In genomic region chr4:70979445-70980008, GRCh38 we compare ENCODE assay signal across 11 cellular contexts. TPM values are rescaled to one million over a fixed set of nuclear protein-coding genes. Genes with fewer than 3 reads are reported as not detected.
DNase-seq lines count a peak whose midpoint lies in the region; ATAC-seq, FAIRE-seq and TF ChIP-seq lines count a peak whose summit lies in the region.
"Had no signal": no experiment of that assay in that cellular context is flagged by ENCODE, and none has a peak within 500 bp of the region (broad histone marks: within the 10 kb centered on the region; RNA-seq: fewer than 3 reads in every experiment).

No MANE protein-coding gene starts in this region.

- H2AFZ ChIP-seq in astrocyte (ENCODE audit: low read depth, low read length) = no peak overlapping the region

- H3K36me3 Mint-ChIP-seq in astrocyte (ENCODE audit: low read depth, unreplicated experiment) (peaks cover 6% of the 10 kb centered on the region), glutamatergic neuron (ENCODE audit: unreplicated experiment) (no peaks in the 10 kb centered on the region)

- H3K27me3 ChIP-seq in astrocyte (ENCODE audit: insufficient read depth, low read length) = no peaks in the 10 kb centered on the region

- H4K20me1 ChIP-seq in astrocyte (ENCODE audit: insufficient read depth, low read length) = no peaks in the 10 kb centered on the region

- H3K79me2 ChIP-seq in astrocyte (ENCODE audit: insufficient read depth, low read length) = no peaks in the 10 kb centered on the region

- peaks cover 7% of the 10 kb centered on the region for H3K36me3 ChIP-seq in astrocyte (ENCODE audit: insufficient read depth, low read length)

- H3K4me2 ChIP-seq in astrocyte (ENCODE audit: low read length) = no peak overlapping the region

- H3K4me1 Mint-ChIP-seq in astrocyte (ENCODE audit: low read depth, unreplicated experiment) (no peaks in the 10 kb centered on the region), glutamatergic neuron (ENCODE audit: low read depth, unreplicated experiment) (peaks cover 4% of the 10 kb centered on the region)

- H3K27ac Mint-ChIP-seq in astrocyte (ENCODE audit: unreplicated experiment) (no peak overlapping the region), glutamatergic neuron (ENCODE audit: unreplicated experiment) (no peak overlapping the region)
- H3K27ac Mint-ChIP-seq: activated T-helper 2 cell treated with anti-CD3 and anti-CD28 coated beads, Interferon-gamma antibody, Interleukin-2, Interleukin-4, amounts not matched to agents 10 μg/mL and 5 μg/mL and 100 μg/mL, durations not matched to agents 14 hours and 24 hours and 36 hours had no signal

- H3K4me3 ChIP-seq in astrocyte (ENCODE audit: insufficient read depth, low read depth, low read length) = no peak overlapping the region

- no peaks in the 10 kb centered on the region for H3K4me1 ChIP-seq in astrocyte (ENCODE audit: insufficient read depth, low read length)

- DNase-seq in GF-D8 (lab: John Stamatoyannopoulos, UW) = peak; percentile 24
- DNase-seq in Kasumi-1 (lab: John Stamatoyannopoulos, UW) = peak; percentile 88 to 89
- DNase-seq in astrocyte (ENCODE audit: low read depth) = peak; percentile 32
- DNase-seq in hypothalamus (lab: John Stamatoyannopoulos, UW) = no peak
- DNase-seq in glutamatergic neuron = no peak
- DNase-seq in NCI-H345 (lab: John Stamatoyannopoulos, UW) = no peak
- DNase-seq: activated CD4-positive, alpha-beta T cell treated with anti-CD3 and anti-CD28 coated beads for 4 hours; NCI-H1930 had no signal

- no peak overlapping the region for H3K27ac ChIP-seq in astrocyte (ENCODE audit: low read depth, low read length)

- no peak for FAIRE-seq in astrocyte (lab: Jason Lieb, UNC)

- no peaks in the 10 kb centered on the region for H3K9me3 ChIP-seq in astrocyte (ENCODE audit: insufficient read depth, low read depth, low read length)

- peak; percentile 73 for ATAC-seq in GM21528 (IDR thresholded peaks at IDR 0.05; ENCODE audit: low FRiP score, unreplicated experiment)
- ATAC-seq in GM18498 (IDR thresholded peaks at IDR 0.05; ENCODE audit: unreplicated experiment) = no peak

- no peaks in the 10 kb centered on the region for H3K9me3 Mint-ChIP-seq in astrocyte (ENCODE audit: unreplicated experiment)
- no peaks in the 10 kb centered on the region for H3K9me3 Mint-ChIP-seq in glutamatergic neuron (ENCODE audit: unreplicated experiment)
- H3K9me3 Mint-ChIP-seq: activated T-helper 2 cell treated with anti-CD3 and anti-CD28 coated beads, Interferon-gamma antibody, Interleukin-2, Interleukin-4, amounts not matched to agents 10 μg/mL and 5 μg/mL and 100 μg/mL, durations not matched to agents 14 hours and 24 hours and 36 hours had no signal

- TF ChIP-seq CTCF in astrocyte (IDR thresholded peaks at IDR 0.05; ENCODE audit: insufficient read depth, low read depth, low read length) (no peak), glutamatergic neuron (IDR thresholded peaks at IDR 0.05; ENCODE audit: partially characterized antibody, unreplicated experiment) (no peak)

- H3K9ac ChIP-seq in astrocyte (ENCODE audit: low read length) = no peak overlapping the region

- H3K4me3 Mint-ChIP-seq in astrocyte (ENCODE audit: unreplicated experiment) = no peak overlapping the region
- H3K4me3 Mint-ChIP-seq in glutamatergic neuron (ENCODE audit: unreplicated experiment) = no peak overlapping the region

- H3K27me3 Mint-ChIP-seq in astrocyte (ENCODE audit: low read depth, unreplicated experiment) (no peaks in the 10 kb centered on the region), glutamatergic neuron (ENCODE audit: unreplicated experiment) (no peaks in the 10 kb centered on the region)

RNA-seq across cellular contexts. Expression of gene DCK, which starts 13.9 kb away (rescaled TPM):
- total RNA-seq in astrocyte (7.0 and 10.8 TPM in 2 replicates), glutamatergic neuron (ENCODE audit: unreplicated experiment) (10.8 TPM)

Comparison
In these comparisons a context has a peak if more than half of its experiments do, and no peak if none do; other contexts are left out.
1. DNase-seq: peak in GF-D8 (single experiment), Kasumi-1 (2 of 2) and astrocyte (single experiment); none in hypothalamus (0 of 51), glutamatergic neuron (single experiment) and NCI-H345 (single experiment).